Comparison of ENCODE assay signal across 8 cellular contexts in genomic region chr13:49936085-49936942, GRCh38. TPM values are rescaled to one million over a fixed set of nuclear protein-coding genes. Genes with fewer than 3 reads are reported as not detected.
DNase-seq lines count a peak whose midpoint lies in the region; ATAC-seq, FAIRE-seq and TF ChIP-seq lines count a peak whose summit lies in the region.

A gene with protein sequence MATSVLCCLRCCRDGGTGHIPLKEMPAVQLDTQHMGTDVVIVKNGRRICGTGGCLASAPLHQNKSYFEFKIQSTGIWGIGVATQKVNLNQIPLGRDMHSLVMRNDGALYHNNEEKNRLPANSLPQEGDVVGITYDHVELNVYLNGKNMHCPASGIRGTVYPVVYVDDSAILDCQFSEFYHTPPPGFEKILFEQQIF (minus strand): TSS chr13:49936340. CDS start chr13:49936235, 105 bp downstream.

- no CpG with 5 or more reads among the region's 65 CpGs for WGBS in mesendoderm (ENCODE audit: extremely low coverage, insufficient coverage, low lambda C conversion rate)

- H2BK5ac ChIP-seq in mesendoderm (ENCODE audit: low read length), result no peak within 1 kb of the TSS

- peak within 1 kb of the TSS; percentile 45 for H3K27ac ChIP-seq in mesendoderm (ENCODE audit: low read depth, low read length)

- H3K79me2 ChIP-seq in mesendoderm (ENCODE audit: control insufficient read depth, insufficient read depth, low read length), result no peaks in the 10 kb centered on the region

- H3K36me3 ChIP-seq in endocrine pancreas (ENCODE audit: control insufficient read depth, insufficient read depth, low read length) (no peaks in the 10 kb centered on the region), mesendoderm (ENCODE audit: control insufficient read depth, insufficient read depth, low read length) (no peaks in the 10 kb centered on the region)

- peak; percentile 43 for DNase-seq in D721Med (ENCODE audit: insufficient read length, low spot score)
- DNase-seq in HUDEP-2 (lab: John Stamatoyannopoulos, UW; ENCODE audit: unreplicated experiment in 76 of 76), result peak; percentile 49 to 98 (median 96)
- DNase-seq in NOMO-1 treated with DMSO at 0.1 percent for 48 hours (lab: John Stamatoyannopoulos, UW; ENCODE audit: unreplicated experiment), result peak; percentile 97
- DNase-seq in activated CD8-positive, alpha-beta memory T cell treated with anti-CD3 and anti-CD28 coated beads, Interleukin-2, amount 10 ng/mL, durations not matched to agents 7 days and 5 days, result peak; percentile 97
- peak; percentile 99 for DNase-seq in mesendoderm
- peak; percentile 93 for DNase-seq in stimulated activated CD8-positive, alpha-beta memory T cell treated with anti-CD3 and anti-CD28 coated beads, Interleukin-12 subunit alpha, Interleukin-12 subunit beta, amount 100 ng/mL, for 4 hours (ENCODE audit: low read depth)

- no peak within 1 kb of the TSS for H4K5ac ChIP-seq in mesendoderm (ENCODE audit: low read length)

- FAIRE-seq in D721Med (lab: Jason Lieb, UNC), result no peak

- no peak within 1 kb of the TSS for H2BK120ac ChIP-seq in mesendoderm (ENCODE audit: low read depth, low read length)

- no peak within 1 kb of the TSS for H2AK5ac ChIP-seq in mesendoderm (ENCODE audit: low read length)

- H3K36me3 Mint-ChIP-seq in activated CD8-positive, alpha-beta memory T cell treated with anti-CD3 and anti-CD28 coated beads, Interleukin-2, amount 10 ng/mL, durations not matched to agents 7 days and 5 days, result peaks cover 2% of the 10 kb centered on the region

- no peaks in the 10 kb centered on the region for H3K9me3 ChIP-seq in endocrine pancreas (ENCODE audit: control insufficient read depth, low read length)

- H3K27me3 ChIP-seq in endocrine pancreas (ENCODE audit: control insufficient read depth, insufficient read depth, low read length) (no peaks in the 10 kb centered on the region), mesendoderm (ENCODE audit: insufficient read depth, low read length, poor library complexity) (no peaks in the 10 kb centered on the region)

- CTCF ChIA-PET in activated CD8-positive, alpha-beta memory T cell treated with anti-CD3 and anti-CD28 coated beads, Interleukin-2, amount 10 ng/mL, durations not matched to agents 7 days and 5 days (lab: Charles Lee), result interaction anchor here (0.6 to 1.6 kb wide), 25 partner anchors 12 to 1000 kb away, joined by 3 to 11 read pairs (median 3); partner anchors contain the start of genes CAB39L, EBPL, KPNA3 and SETDB2

- peaks cover 17% of the 10 kb centered on the region for H3K4me1 Mint-ChIP-seq in activated CD8-positive, alpha-beta memory T cell treated with anti-CD3 and anti-CD28 coated beads, Interleukin-2, amount 10 ng/mL, durations not matched to agents 7 days and 5 days

- H3K56ac ChIP-seq in mesendoderm (ENCODE audit: low read length), result peak within 1 kb of the TSS; percentile 89

- peak within 1 kb of the TSS; percentile 1 for H3K4ac ChIP-seq in mesendoderm (ENCODE audit: low read depth, low read length)

- H3K4me3 ChIP-seq in endocrine pancreas (ENCODE audit: control insufficient read depth, insufficient read depth, low read length), result peak within 1 kb of the TSS; percentile 82
- peak within 1 kb of the TSS; percentile 63 for H3K4me3 ChIP-seq in mesendoderm (ENCODE audit: low read length)

- H3K27ac Mint-ChIP-seq in activated CD8-positive, alpha-beta memory T cell treated with anti-CD3 and anti-CD28 coated beads, Interleukin-2, amount 10 ng/mL, durations not matched to agents 7 days and 5 days, result peak within 1 kb of the TSS; percentile 83

- peak within 1 kb of the TSS; percentile 79 for H3K4me2 ChIP-seq in mesendoderm (ENCODE audit: low read length)

- H3K4me1 ChIP-seq in endocrine pancreas (ENCODE audit: control insufficient read depth, insufficient read depth, low read length) (peaks cover 20% of the 10 kb centered on the region), mesendoderm (ENCODE audit: control insufficient read depth, low read depth, low read length) (no peaks in the 10 kb centered on the region)

- ATAC-seq in GM21390 (IDR thresholded peaks at IDR 0.05; ENCODE audit: unreplicated experiment), result peak; percentile 98
- peak; percentile 98 for ATAC-seq in activated CD8-positive, alpha-beta memory T cell treated with anti-CD3 and anti-CD28 coated beads, Interleukin-2, amount 10 ng/mL, durations not matched to agents 7 days and 5 days

- no peak within 1 kb of the TSS for H4K8ac ChIP-seq in mesendoderm (ENCODE audit: low read depth, low read length)

- H3K4me3 Mint-ChIP-seq in activated CD8-positive, alpha-beta memory T cell treated with anti-CD3 and anti-CD28 coated beads, Interleukin-2, amount 10 ng/mL, durations not matched to agents 7 days and 5 days, result peak within 1 kb of the TSS; percentile 96

- no peaks in the 10 kb centered on the region for H3K9me3 Mint-ChIP-seq in activated CD8-positive, alpha-beta memory T cell treated with anti-CD3 and anti-CD28 coated beads, Interleukin-2, amount 10 ng/mL, durations not matched to agents 7 days and 5 days (ENCODE audit: low read depth)

- H3K27me3 Mint-ChIP-seq in activated CD8-positive, alpha-beta memory T cell treated with anti-CD3 and anti-CD28 coated beads, Interleukin-2, amount 10 ng/mL, durations not matched to agents 7 days and 5 days, result no peaks in the 10 kb centered on the region

- peak; percentile 74 for TF ChIP-seq CTCF in D721Med (IDR thresholded peaks at IDR 0.05; ENCODE audit: insufficient read depth, missing control alignments)

- no peak within 1 kb of the TSS for H2BK15ac ChIP-seq in mesendoderm (replicated peaks; ENCODE audit: low read depth)

- H3K23ac ChIP-seq in mesendoderm (ENCODE audit: low read length), result no peak within 1 kb of the TSS

- H3K9ac ChIP-seq in endocrine pancreas (ENCODE audit: control insufficient read depth, insufficient read depth, low read length) (peak within 1 kb of the TSS; percentile 90), mesendoderm (ENCODE audit: low read length) (peak within 1 kb of the TSS; percentile 71)

- H3K79me1 ChIP-seq in mesendoderm (ENCODE audit: low read length), result no peaks in the 10 kb centered on the region

- H3K18ac ChIP-seq in mesendoderm (ENCODE audit: low read length), result peak within 1 kb of the TSS; percentile 42

RNA-seq across cellular contexts. Expression of the gene that starts here (rescaled TPM):
- total RNA-seq in activated CD8-positive, alpha-beta memory T cell treated with anti-CD3 and anti-CD28 coated beads, Interleukin-2, amount 10 ng/mL, durations not matched to agents 7 days and 5 days, result 1 to 10 TPM; 3.3 to 6.0 TPM
- polyA plus RNA-seq in mesendoderm (2013, experiment 1 of 2), result 4.9 TPM
- polyA plus RNA-seq in mesendoderm (2013, experiment 2 of 2), result 5.1 TPM

Comparison
In these comparisons a context has a peak if more than half of its experiments do, and no peak if none do; other contexts are left out.
1. Peak in every context shown above with its lines: DNase-seq, ATAC-seq, H3K4me3 ChIP-seq and H3K27ac ChIP-seq.
2. DNase-seq: peak in every context shown above with its lines; median percentile 99 in mesendoderm; 97 in NOMO-1 treated with DMSO at 0.1 percent for 48 hours; 97 in activated CD8-positive, alpha-beta memory T cell treated with anti-CD3 and anti-CD28 coated beads, Interleukin-2, amount 10 ng/mL, durations not matched to agents 7 days and 5 days; 96 in HUDEP-2; 93 in stimulated activated CD8-positive, alpha-beta memory T cell treated with anti-CD3 and anti-CD28 coated beads, Interleukin-12 subunit alpha, Interleukin-12 subunit beta, amount 100 ng/mL, for 4 hours; 43 in D721Med.